ENCODE assay signal across 8 cellular contexts in the genomic region with DNA sequence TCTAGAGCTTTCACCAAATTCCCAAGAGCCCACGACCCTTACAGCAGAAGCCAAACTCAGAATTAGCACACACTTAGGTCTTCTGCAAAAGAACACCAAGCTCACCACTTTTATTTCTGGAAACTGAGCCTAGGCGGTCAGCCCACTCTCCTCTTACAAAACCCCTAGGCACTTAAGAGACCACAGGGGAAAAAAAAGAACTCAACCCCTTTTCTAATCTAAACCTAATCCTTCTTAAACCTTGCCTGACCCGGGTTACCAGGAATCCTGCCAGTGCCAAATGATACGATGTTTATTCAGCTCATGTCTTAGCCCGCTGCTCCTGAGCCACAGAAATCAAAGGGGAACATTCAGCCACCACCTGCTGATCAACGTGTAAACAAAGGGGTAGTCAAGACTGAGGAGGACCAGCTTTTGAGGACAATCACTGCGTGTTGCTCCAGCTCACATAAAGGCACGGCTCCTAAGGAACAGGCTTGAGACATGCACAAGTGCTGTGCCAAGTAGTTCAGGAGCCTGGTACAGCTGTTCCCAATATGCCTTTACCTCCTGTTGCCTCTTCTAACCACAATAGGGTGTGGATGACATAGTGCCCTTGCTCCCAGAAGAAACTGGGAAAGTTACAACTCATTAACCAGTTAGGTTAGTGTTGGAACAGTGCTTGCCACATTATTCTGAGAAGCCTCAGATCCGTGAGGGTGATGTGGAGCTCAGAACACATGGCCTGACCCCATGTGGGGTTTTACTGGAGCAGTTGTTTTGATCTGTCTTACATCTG. TPM values are rescaled to one million over a fixed set of nuclear protein-coding genes. Genes with fewer than 3 reads are reported as not detected.
DNase-seq lines count a peak whose midpoint lies in the region; ATAC-seq, FAIRE-seq and TF ChIP-seq lines count a peak whose summit lies in the region.

No MANE protein-coding gene starts in this region.

- no peak for TF ChIP-seq CTCF in suprapubic skin (IDR thresholded peaks at IDR 0.05)

- H3K36me3 Mint-ChIP-seq in immature natural killer cell, result peaks cover 0 to 18% (median 18%) of the 10 kb centered on the region in 3 donors

- no peak for DNase-seq in Right ventricle myocardium inferior (ENCODE audit: missing footprints)
- DNase-seq in cardiac septum (ENCODE audit: low spot score), result no peak
- no peak for DNase-seq in immature natural killer cell
- DNase-seq in suprapubic skin (ENCODE audit: low spot score in 2 of 2), result peak in 1 of 2 donors; percentile 62
- no peak for DNase-seq in GM12891 (ENCODE audit: insufficient read length, low spot score)

- H3K9me3 ChIP-seq in suprapubic skin, result no peaks in the 10 kb centered on the region

- H3K27ac ChIP-seq in angular gyrus (ENCODE audit: low read depth, low read length), result peak overlapping the region; percentile 11
- peak overlapping the region; percentile 68 for H3K27ac ChIP-seq in suprapubic skin

- peaks cover 5 to 7% of the 10 kb centered on the region in 2 donors for H3K4me1 Mint-ChIP-seq in immature natural killer cell

- no peaks in the 10 kb centered on the region for H3K36me3 ChIP-seq in suprapubic skin

- H3K4me3 ChIP-seq in suprapubic skin, result peak overlapping the region; percentile 19

- no peaks in the 10 kb centered on the region for H3K9me3 Mint-ChIP-seq in immature natural killer cell

- no peak for TF ChIP-seq EP300 in suprapubic skin (IDR thresholded peaks at IDR 0.05)

- H3K27me3 ChIP-seq in suprapubic skin, result no peaks in the 10 kb centered on the region

- ATAC-seq in Right ventricle myocardium inferior (peak; percentile 78), GM18870 (IDR thresholded peaks at IDR 0.05; ENCODE audit: unreplicated experiment) (no peak), GM18511 (IDR thresholded peaks at IDR 0.05; ENCODE audit: unreplicated experiment) (no peak)

- H3K4me1 ChIP-seq in suprapubic skin, result peaks cover 28% of the 10 kb centered on the region

- intact Hi-C loops in Right ventricle myocardium inferior (cut with DNase I), result no loop called here
- intact Hi-C loops in cardiac septum (cut with DNase I), result no loop called here

- H3K27me3 Mint-ChIP-seq in immature natural killer cell (ENCODE audit: low read depth in 3 of 3), result peaks cover 0 to 1% (median 0%) of the 10 kb centered on the region in 3 donors

- H3K27ac Mint-ChIP-seq in immature natural killer cell, result peak overlapping the region in 4 of 6 donors; percentile 29 to 67 (median 56)

- FAIRE-seq in GM12891 (lab: Jason Lieb, UNC), result no peak

- TF ChIP-seq POLR2A in suprapubic skin (IDR thresholded peaks at IDR 0.05) (no peak), GM12891 (IDR thresholded peaks at IDR 0.05; ENCODE audit: low read depth, low read length) (no peak)

- 14% methylated on average over 9 of the region's 9 CpGs for WGBS in suprapubic skin

- no peak overlapping the region for H3K4me3 Mint-ChIP-seq in immature natural killer cell

TF ChIP-seq in GM12891, 5 proteins besides CTCF, POLR2A, EP300 and RAD21:
- TF ChIP-seq POU2F2 (IDR thresholded peaks at IDR 0.05; ENCODE audit: low read depth, low read length) (no peak), POLR2AphosphoS5 (IDR thresholded peaks at IDR 0.05; ENCODE audit: low read depth, low read length) (no peak), TAF1 (IDR thresholded peaks at IDR 0.05; ENCODE audit: low read depth, low read length) (no peak), SPI1 (IDR thresholded peaks at IDR 0.05; ENCODE audit: low read depth, low read length) (no peak), PAX5 (IDR thresholded peaks at IDR 0.05; ENCODE audit: insufficient read depth, low read length, severe bottlenecking) (no peak)

RNA-seq across cellular contexts. Expression of a gene that starts 49.3 kb away (rescaled TPM):
- total RNA-seq in Right ventricle myocardium inferior (174 TPM), cardiac septum (188 TPM), suprapubic skin (100 to 1,000 TPM; 105 to 281 (median 137) TPM)
- 10 to 100 TPM; 44.2 to 95.7 (median 53.7) TPM for polyA plus RNA-seq in immature natural killer cell
- 73.4 TPM for polyA plus RNA-seq in GM12891 (2012; ENCODE audit: low read depth, missing spikeins)
